Comparison of ENCODE assay signal across 8 cellular contexts in genomic region chr2:109129921-109130725, GRCh38. TPM values are rescaled to one million over a fixed set of nuclear protein-coding genes. Genes with fewer than 3 reads are reported as not detected.
DNase-seq lines count a peak whose midpoint lies in the region; ATAC-seq and TF ChIP-seq lines count a peak whose summit lies in the region.

No MANE protein-coding gene starts in this region.

- 65% methylated on average over 17 of the region's 56 CpGs for WGBS in SK-N-SH (ENCODE audit: low lambda C conversion rate)

- no peaks in the 10 kb centered on the region for H3K36me3 ChIP-seq in SK-N-SH (replicated peaks in 1 of 2; ENCODE audit: control insufficient read depth in 1 of 2, insufficient read depth in 2 of 2, low read length in 1 of 2)
- no peaks in the 10 kb centered on the region for H3K36me3 ChIP-seq in kidney epithelial cell (ENCODE audit: control insufficient read depth, insufficient read depth, low read length)

- H3K9ac ChIP-seq in SK-N-SH, result peak overlapping the region; percentile 13; the same call in 1 of the 2 replicates

- no peak for TF ChIP-seq POLR2A in GM18505 (IDR thresholded peaks at IDR 0.05; ENCODE audit: borderline replicate concordance, extremely low read depth, insufficient read depth, insufficient read length)

- no peaks in the 10 kb centered on the region for H3K9me2 ChIP-seq in SK-N-SH

- H3K27me3 Mint-ChIP-seq in activated naive CD8-positive, alpha-beta T cell treated with anti-CD3 and anti-CD28 coated beads, Interleukin-2, amount 10 ng/mL, durations not matched to agents 7 days and 5 days, result peaks cover 20% of the 10 kb centered on the region
- peaks cover 12% of the 10 kb centered on the region for H3K27me3 Mint-ChIP-seq in stimulated activated naive CD8-positive, alpha-beta T cell treated with anti-CD3 and anti-CD28 coated beads, Interleukin-15, Interleukin-2, amounts not matched to agents 100 ng/mL and 50 ng/mL, for 24 hours

- H3K4me1 Mint-ChIP-seq in activated naive CD8-positive, alpha-beta T cell treated with anti-CD3 and anti-CD28 coated beads, Interleukin-2, amount 10 ng/mL, durations not matched to agents 7 days and 5 days, result peaks cover 5% of the 10 kb centered on the region
- H3K4me1 Mint-ChIP-seq in stimulated activated naive CD8-positive, alpha-beta T cell treated with anti-CD3 and anti-CD28 coated beads, Interleukin-15, Interleukin-2, amounts not matched to agents 100 ng/mL and 50 ng/mL, for 24 hours (ENCODE audit: low read depth), result peaks cover 53% of the 10 kb centered on the region

- no peak for TF ChIP-seq RAD21 in SK-N-SH (IDR thresholded peaks at IDR 0.05; ENCODE audit: low read length)

- no peak for ATAC-seq in SK-N-SH treated with all-trans-retinoic acid at 6 μM for 48 hours
- ATAC-seq in activated naive CD8-positive, alpha-beta T cell treated with anti-CD3 and anti-CD28 coated beads, Interleukin-2, amount 10 ng/mL, durations not matched to agents 7 days and 5 days (ENCODE audit: low read depth), result no peak
- no peak for ATAC-seq in GM18505 (IDR thresholded peaks at IDR 0.05; ENCODE audit: unreplicated experiment)

- H3K36me3 Mint-ChIP-seq in activated naive CD8-positive, alpha-beta T cell treated with anti-CD3 and anti-CD28 coated beads, Interleukin-2, amount 10 ng/mL, durations not matched to agents 7 days and 5 days, result no peaks in the 10 kb centered on the region
- H3K36me3 Mint-ChIP-seq in stimulated activated naive CD8-positive, alpha-beta T cell treated with anti-CD3 and anti-CD28 coated beads, Interleukin-15, Interleukin-2, amounts not matched to agents 100 ng/mL and 50 ng/mL, for 24 hours (ENCODE audit: low read depth), result no peaks in the 10 kb centered on the region

- H2AFZ ChIP-seq in SK-N-SH (ENCODE audit: low read depth), result no peak overlapping the region

- no peak for TF ChIP-seq EP300 in SK-N-SH (IDR thresholded peaks at IDR 0.05; ENCODE audit: borderline replicate concordance in 1 of 2, low read depth in 1 of 2, low read length in 1 of 2)

- no peak for DNase-seq in SK-N-SH
- DNase-seq in activated naive CD8-positive, alpha-beta T cell treated with anti-CD3 and anti-CD28 coated beads, Interleukin-2, amount 10 ng/mL, durations not matched to agents 7 days and 5 days, result peak; percentile 56
- DNase-seq in kidney epithelial cell (ENCODE audit: low read depth), result no peak
- no peak for DNase-seq in GOT3 (lab: John Stamatoyannopoulos, UW)
- DNase-seq in NCI-H1436 (lab: John Stamatoyannopoulos, UW), result no peak

- H3K9me3 Mint-ChIP-seq in activated naive CD8-positive, alpha-beta T cell treated with anti-CD3 and anti-CD28 coated beads, Interleukin-2, amount 10 ng/mL, durations not matched to agents 7 days and 5 days, result no peaks in the 10 kb centered on the region
- H3K9me3 Mint-ChIP-seq in stimulated activated naive CD8-positive, alpha-beta T cell treated with anti-CD3 and anti-CD28 coated beads, Interleukin-15, Interleukin-2, amounts not matched to agents 100 ng/mL and 50 ng/mL, for 24 hours, result no peaks in the 10 kb centered on the region

- H3K4me1 ChIP-seq in SK-N-SH (ENCODE audit: control insufficient read depth in 1 of 2, insufficient read depth in 2 of 2, low read depth in 1 of 2, low read length in 1 of 2), result peaks cover 14 to 35% of the 10 kb centered on the region in 2 experiments

- peaks cover 74% of the 10 kb centered on the region for H3K79me2 ChIP-seq in SK-N-SH (ENCODE audit: insufficient read depth)

- peak overlapping the region; percentile 80 for H3K4me3 Mint-ChIP-seq in activated naive CD8-positive, alpha-beta T cell treated with anti-CD3 and anti-CD28 coated beads, Interleukin-2, amount 10 ng/mL, durations not matched to agents 7 days and 5 days
- H3K4me3 Mint-ChIP-seq in stimulated activated naive CD8-positive, alpha-beta T cell treated with anti-CD3 and anti-CD28 coated beads, Interleukin-15, Interleukin-2, amounts not matched to agents 100 ng/mL and 50 ng/mL, for 24 hours, result peak overlapping the region; percentile 92

- no peaks in the 10 kb centered on the region for H3K27me3 ChIP-seq in SK-N-SH (ENCODE audit: insufficient read depth)
- peaks cover 8% of the 10 kb centered on the region for H3K27me3 ChIP-seq in kidney epithelial cell (ENCODE audit: control insufficient read depth, insufficient read depth, low read length)

- no peaks in the 10 kb centered on the region for H3K9me3 ChIP-seq in SK-N-SH

- H3K27ac Mint-ChIP-seq in activated naive CD8-positive, alpha-beta T cell treated with anti-CD3 and anti-CD28 coated beads, Interleukin-2, amount 10 ng/mL, durations not matched to agents 7 days and 5 days, result peak overlapping the region; percentile 42
- H3K27ac Mint-ChIP-seq in stimulated activated naive CD8-positive, alpha-beta T cell treated with anti-CD3 and anti-CD28 coated beads, Interleukin-15, Interleukin-2, amounts not matched to agents 100 ng/mL and 50 ng/mL, for 24 hours, result peak overlapping the region; percentile 86

- H3K4me3 ChIP-seq in SK-N-SH (ENCODE audit: low read depth in 2 of 2, low read length in 1 of 2), result peak overlapping the region; percentile 70 to 80
- H3K4me3 ChIP-seq in kidney epithelial cell (ENCODE audit: low read depth, low read length), result peak overlapping the region; percentile 50

- H3K4me2 ChIP-seq in SK-N-SH, result peak overlapping the region; percentile 87

- H4K20me1 ChIP-seq in SK-N-SH (ENCODE audit: insufficient read depth), result peaks cover 43% of the 10 kb centered on the region

- H3F3A ChIP-seq in SK-N-SH (replicated peaks; ENCODE audit: insufficient read depth), result peaks cover 25% of the 10 kb centered on the region

- H3K27ac ChIP-seq in SK-N-SH (ENCODE audit: low read depth in 2 of 2, low read length in 1 of 2), result no peak overlapping the region

- CTCF ChIA-PET in SK-N-SH (lab: Yijun Ruan, JAX), result interaction anchor here (0.8 to 14.0 kb wide), 3 partner anchors 26 to 416 kb away, joined by 3 to 160 read pairs (median 6); no protein-coding TSS in a partner anchor

- no peak for TF ChIP-seq CTCF in SK-N-SH (IDR thresholded peaks at IDR 0.05)
- TF ChIP-seq CTCF in kidney epithelial cell (IDR thresholded peaks at IDR 0.05; ENCODE audit: insufficient read depth, low read length, poor library complexity, severe bottlenecking), result no peak

- POLR2A ChIA-PET in SK-N-SH (lab: Yijun Ruan, JAX), result interaction anchor here (0.6 kb wide), 1 partner anchor 100 kb away, joined by 4 read pairs; no protein-coding TSS in a partner anchor
- POLR2A ChIA-PET in activated naive CD8-positive, alpha-beta T cell treated with anti-CD3 and anti-CD28 coated beads, Interleukin-2, amount 10 ng/mL, durations not matched to agents 7 days and 5 days (lab: Charles Lee), result interaction anchor here (0.7 kb wide), 1 partner anchor 98 kb away, joined by 7 read pairs; no protein-coding TSS in a partner anchor

TF ChIP-seq in SK-N-SH, 30 proteins besides CTCF, POLR2A, EP300 and RAD21 (continues in another document):
- TF ChIP-seq GATA2 (CRISPR knock-in tag; IDR thresholded peaks at IDR 0.05) (no peak), MEF2A (IDR thresholded peaks at IDR 0.05; ENCODE audit: borderline replicate concordance, low read depth) (no peak), CHD2 (IDR thresholded peaks at IDR 0.05; ENCODE audit: low read length, partially characterized antibody) (no peak), FOXJ3 (CRISPR knock-in tag; IDR thresholded peaks at IDR 0.05) (no peak), SMC3 (IDR thresholded peaks at IDR 0.05; ENCODE audit: low read depth, low read length) (no peak), JUND (IDR thresholded peaks at IDR 0.05) (no peak), RXRA (IDR thresholded peaks at IDR 0.05; ENCODE audit: borderline replicate concordance, low read depth) (no peak)
- TF ChIP-seq, protein P1, sequence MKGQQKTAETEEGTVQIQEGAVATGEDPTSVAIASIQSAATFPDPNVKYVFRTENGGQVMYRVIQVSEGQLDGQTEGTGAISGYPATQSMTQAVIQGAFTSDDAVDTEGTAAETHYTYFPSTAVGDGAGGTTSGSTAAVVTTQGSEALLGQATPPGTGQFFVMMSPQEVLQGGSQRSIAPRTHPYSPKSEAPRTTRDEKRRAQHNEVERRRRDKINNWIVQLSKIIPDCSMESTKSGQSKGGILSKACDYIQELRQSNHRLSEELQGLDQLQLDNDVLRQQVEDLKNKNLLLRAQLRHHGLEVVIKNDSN (IDR thresholded peaks at IDR 0.05; ENCODE audit: borderline replicate concordance, low read depth), result no peak

TF ChIP-seq in SK-N-SH treated with all-trans-retinoic acid at 6 μM for 48 hours, 23 proteins besides CTCF, POLR2A, EP300 and RAD21 (continues in another document):
- no peak for TF ChIP-seq BACH2 (CRISPR knock-in tag; IDR thresholded peaks at IDR 0.05; ENCODE audit: borderline replicate concordance)
- TF ChIP-seq ESRRG (CRISPR knock-in tag; IDR thresholded peaks at IDR 0.05), result no peak
- no peak for TF ChIP-seq ZNF70 (CRISPR knock-in tag; IDR thresholded peaks at IDR 0.05)
- TF ChIP-seq TOX (CRISPR knock-in tag; IDR thresholded peaks at IDR 0.05; ENCODE audit: borderline replicate concordance), result no peak
- no peak for TF ChIP-seq TCF4 (CRISPR knock-in tag; IDR thresholded peaks at IDR 0.05; ENCODE audit: borderline replicate concordance)
- TF ChIP-seq, protein P2, sequence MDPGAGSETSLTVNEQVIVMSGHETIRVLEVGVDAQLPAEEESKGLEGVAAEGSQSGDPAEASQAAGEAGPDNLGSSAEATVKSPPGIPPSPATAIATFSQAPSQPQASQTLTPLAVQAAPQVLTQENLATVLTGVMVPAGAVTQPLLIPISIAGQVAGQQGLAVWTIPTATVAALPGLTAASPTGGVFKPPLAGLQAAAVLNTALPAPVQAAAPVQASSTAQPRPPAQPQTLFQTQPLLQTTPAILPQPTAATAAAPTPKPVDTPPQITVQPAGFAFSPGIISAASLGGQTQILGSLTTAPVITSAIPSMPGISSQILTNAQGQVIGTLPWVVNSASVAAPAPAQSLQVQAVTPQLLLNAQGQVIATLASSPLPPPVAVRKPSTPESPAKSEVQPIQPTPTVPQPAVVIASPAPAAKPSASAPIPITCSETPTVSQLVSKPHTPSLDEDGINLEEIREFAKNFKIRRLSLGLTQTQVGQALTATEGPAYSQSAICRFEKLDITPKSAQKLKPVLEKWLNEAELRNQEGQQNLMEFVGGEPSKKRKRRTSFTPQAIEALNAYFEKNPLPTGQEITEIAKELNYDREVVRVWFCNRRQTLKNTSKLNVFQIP (CRISPR knock-in tag; IDR thresholded peaks at IDR 0.05; ENCODE audit: borderline replicate concordance, low read depth), result no peak

RNA-seq across cellular contexts. Expression of gene SH3RF3, which starts 1.1 kb away (rescaled TPM):
- polyA plus RNA-seq in SK-N-SH (2012; rRNA removed), result 1.3 and 1.9 TPM in 2 replicates
- polyA plus RNA-seq in SK-N-SH (2012; cell fraction: cytosol; rRNA removed), result 0.99 and 1.5 TPM in 2 replicates
- 3.5 and 3.8 TPM in 2 replicates for polyA plus RNA-seq in SK-N-SH (2012; cell fraction: nucleus; rRNA removed)
- total RNA-seq in activated naive CD8-positive, alpha-beta T cell treated with anti-CD3 and anti-CD28 coated beads, Interleukin-2, amount 10 ng/mL, durations not matched to agents 7 days and 5 days, result under 1 TPM; 0.31 to 0.36 TPM
- total RNA-seq in kidney epithelial cell, result 9.6 and 11.3 TPM in 2 replicates
